18 cellular contexts compared by ENCODE assay signal in the genomic region with DNA sequence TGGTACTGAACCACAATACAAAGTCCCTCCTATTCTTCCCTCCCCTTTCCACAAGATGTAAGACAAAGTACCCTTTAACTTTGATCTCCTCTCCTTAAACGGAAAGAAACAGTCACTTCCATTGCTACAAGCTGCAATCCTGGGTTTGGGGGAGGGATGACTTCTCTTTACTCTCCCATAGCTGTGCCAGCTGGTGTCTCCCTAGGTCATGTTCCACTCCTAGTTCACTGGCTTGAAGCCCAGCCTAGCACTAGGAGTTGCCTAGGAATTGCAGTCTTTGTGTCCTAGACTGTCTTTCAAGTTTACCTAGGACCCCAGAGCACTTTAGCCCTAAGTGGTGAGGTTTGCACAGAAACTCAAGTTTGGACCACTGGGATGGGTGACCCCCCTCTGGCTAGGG.
"Had no signal": no experiment of that assay in that cellular context is flagged by ENCODE, and none has a peak within 500 bp of the region (broad histone marks: within the 10 kb centered on the region; RNA-seq: fewer than 3 reads in every experiment).

No MANE protein-coding gene starts in this region.

- H3K36me3 ChIP-seq: esophagus muscularis mucosa, left ventricle myocardium inferior, neutrophil, right lobe of liver, uterus had no signal

- H3K4me3 ChIP-seq: esophagus muscularis mucosa, left ventricle myocardium inferior, lung, right lobe of liver, skin epidermis, uterus had no signal

- ATAC-seq: activated naive CD4-positive, alpha-beta T cell treated with anti-CD3 and anti-CD28 coated beads, Interleukin-2, amount 50 U/mL, for 72 hours; activated T-cell treated with anti-CD3 and anti-CD28 coated beads, Interleukin-2, amount 50 U/mL, for 72 hours; stimulated activated effector memory CD8-positive, alpha-beta T cell treated with anti-CD3 and anti-CD28 coated beads, Interleukin-12 subunit alpha, Interleukin-12 subunit beta, amount 100 ng/mL, for 72 hours had no signal

- DNase-seq: activated CD4-positive, alpha-beta T cell treated with anti-CD3 and anti-CD28 coated beads for 4 hours; activated CD4-positive, alpha-beta T cell treated with anti-CD3 and anti-CD28 coated beads, Interleukin-2, amount 50 U/mL, for 4 hours; activated naive CD4-positive, alpha-beta T cell; activated T-cell treated with anti-CD3 and anti-CD28 coated beads for 4 hours; activated T-cell treated with anti-CD3 and anti-CD28 coated beads, Interleukin-2, amount 50 U/mL, for 72 hours; anterior cingulate cortex; left ventricle myocardium inferior; stimulated activated CD4-positive, alpha-beta T cell treated with anti-CD3 and anti-CD28 coated beads, Interleukin-12 subunit alpha, Interleukin-12 subunit beta, amount 100 ng/mL, for 4 hours; stimulated activated CD4-positive, alpha-beta T cell treated with anti-CD3 and anti-CD28 coated beads, Interleukin-4, amount 100 ng/mL, for 24 hours; T-helper 9 cell; uterus had no signal

- H3K27me3 ChIP-seq: esophagus muscularis mucosa, neutrophil, right lobe of liver, uterus had no signal

- H3K9me3 ChIP-seq: esophagus muscularis mucosa, left ventricle myocardium inferior, neutrophil, right lobe of liver, uterus had no signal
